14 cellular contexts compared by ENCODE assay signal in genomic region chr4:89939994-89940393, GRCh38. TPM values are rescaled to one million over a fixed set of nuclear protein-coding genes. Genes with fewer than 3 reads are reported as not detected.
DNase-seq lines count a peak whose midpoint lies in the region; ATAC-seq, FAIRE-seq and TF ChIP-seq lines count a peak whose summit lies in the region.
"Had no signal": no experiment of that assay in that cellular context is flagged by ENCODE, and none has a peak within 500 bp of the region (broad histone marks: within the 10 kb centered on the region; RNA-seq: fewer than 3 reads in every experiment).

No MANE protein-coding gene starts in this region.

- no peak overlapping the region for H3K4me3 ChIP-seq in choroid plexus epithelial cell (ENCODE audit: low read depth, low read length)
- H3K4me3 ChIP-seq in HepG2 (replicated peaks in 1 of 3; ENCODE audit: insufficient read depth in 1 of 3, low read depth in 2 of 3, low read length in 3 of 3) = no peak overlapping the region
- H3K4me3 ChIP-seq: smooth muscle cell had no signal

- TF ChIP-seq EP300 in HepG2 (IDR thresholded peaks at IDR 0.05; ENCODE audit: low read depth in 2 of 2, low read length in 2 of 2) (no peak), HepG2 (CRISPR knock-in tag; IDR thresholded peaks at IDR 0.05; ENCODE audit: borderline replicate concordance) (no peak)

- TF ChIP-seq CTCF in choroid plexus epithelial cell (conservative IDR thresholded peaks at IDR 0.05; ENCODE audit: low read depth, low read length) (no peak), HepG2 (CRISPR knock-in tag; IDR thresholded peaks at IDR 0.05) (no peak)

- DNase-seq in H4 (ENCODE audit: low spot score) (peak; percentile 11), NCI-H345 (lab: John Stamatoyannopoulos, UW) (peak; percentile 63), choroid plexus epithelial cell (ENCODE audit: low read depth) (peak; percentile 66), myocyte (ENCODE audit: low read depth) (peak; percentile 57), HuH-7.5 (ENCODE audit: low spot score) (no peak), 8988T (no peak), HepG2 (ENCODE audit: low spot score) (no peak)
- DNase-seq: activated CD4-positive, alpha-beta T cell treated with anti-CD3 and anti-CD28 coated beads, Interleukin-2, amount 50 U/mL, for 4 hours; activated naive CD4-positive, alpha-beta T cell; IMR-90; SW 1271 had no signal

- H3K27ac ChIP-seq in HepG2 (ENCODE audit: extremely low read length, insufficient read depth, low read length) = no peak overlapping the region

- in situ Hi-C loops in HepG2 (cut with HindIII; ENCODE audit: extremely low pct_ligation_motif_present, low pct_unique_long_range_greater_than_20kb) = no loop called here

- intact Hi-C loops in HepG2 (cut with micrococcal nuclease; ENCODE audit: unreplicated experiment) = no loop called here

- TF ChIP-seq POLR2A in HepG2 (IDR thresholded peaks at IDR 0.05; ENCODE audit: insufficient read depth in 1 of 2, low read depth in 2 of 2, low read length in 2 of 2) = no peak

- H3K36me3 ChIP-seq in HepG2 (replicated peaks in 1 of 2; ENCODE audit: control insufficient read depth in 1 of 2, insufficient read depth in 2 of 2, low read length in 2 of 2) = no peaks in the 10 kb centered on the region

- no peaks in the 10 kb centered on the region for H3K9me3 ChIP-seq in HepG2 (ENCODE audit: low read length)

- CTCF ChIA-PET in HepG2 (lab: Yijun Ruan, JAX; ENCODE audit: low intra/inter-chr PET ratio, low total read pairs) = no interaction called here

- no peaks in the 10 kb centered on the region; a peak in 1 of 5 replicates for H3K27me3 ChIP-seq in HepG2 (ENCODE audit: control insufficient read depth in 1 of 2, insufficient read depth in 2 of 2, low read length in 2 of 2)

- H3K4me2 ChIP-seq in HepG2 (ENCODE audit: low read depth, low read length) = no peak overlapping the region
- H3K4me2 ChIP-seq: smooth muscle cell had no signal

- no peak for FAIRE-seq in HepG2 (lab: Jason Lieb, UNC)
- FAIRE-seq: H1 had no signal

- no TSS peak for BruUV-seq in HepG2 (replicated peaks; lab: Mats Ljungman, UMichigan)

- no peak for ATAC-seq in HG03342 (IDR thresholded peaks at IDR 0.05; ENCODE audit: unreplicated experiment)
- ATAC-seq in HepG2 = no peak

- H3K4me1 ChIP-seq in HepG2 (ENCODE audit: insufficient read depth, low read length) = no peaks in the 10 kb centered on the region

- no peak for TF ChIP-seq RAD21 in HepG2 (CRISPR knock-in tag; IDR thresholded peaks at IDR 0.05)

- H4K20me1 ChIP-seq in HepG2 (ENCODE audit: insufficient read depth, low read length) = no peaks in the 10 kb centered on the region

- no peak overlapping the region for H2AFZ ChIP-seq in HepG2 (ENCODE audit: low read length)

- no peaks in the 10 kb centered on the region for H3K79me2 ChIP-seq in HepG2 (ENCODE audit: insufficient read depth, low read length)

- H3K9ac ChIP-seq in HepG2 (ENCODE audit: insufficient read depth, low read depth, low read length) = no peak overlapping the region

- POLR2A ChIA-PET in HepG2 (lab: Yijun Ruan, JAX) = no interaction called here

TF ChIP-seq in HepG2, 621 proteins besides CTCF, POLR2A, EP300 and RAD21 (continues in another document):
- TF ChIP-seq FOXK1 (CRISPR knock-in tag; IDR thresholded peaks at IDR 0.05; ENCODE audit: borderline replicate concordance, low read depth) (no peak), KDM5B (CRISPR knock-in tag; IDR thresholded peaks at IDR 0.05; ENCODE audit: borderline replicate concordance) (no peak), ZNF282 (IDR thresholded peaks at IDR 0.05; ENCODE audit: partially characterized antibody) (no peak), ZNF704 (CRISPR knock-in tag; IDR thresholded peaks at IDR 0.05; ENCODE audit: borderline replicate concordance) (no peak), NFE2L1 (CRISPR knock-in tag; IDR thresholded peaks at IDR 0.05; ENCODE audit: borderline replicate concordance) (no peak), ZFY (CRISPR knock-in tag; IDR thresholded peaks at IDR 0.05) (no peak), ZSCAN30 (CRISPR knock-in tag; IDR thresholded peaks at IDR 0.05) (no peak), NCOA1 (CRISPR knock-in tag; IDR thresholded peaks at IDR 0.05) (no peak), BRF2 (CRISPR knock-in tag; IDR thresholded peaks at IDR 0.05) (no peak), NCOR1 (IDR thresholded peaks at IDR 0.05; ENCODE audit: borderline replicate concordance, low read length) (no peak), PBX3 (CRISPR knock-in tag; IDR thresholded peaks at IDR 0.05; ENCODE audit: borderline replicate concordance) (no peak), SKIL (CRISPR knock-in tag; IDR thresholded peaks at IDR 0.05; ENCODE audit: borderline replicate concordance) (no peak)

RNA-seq across cellular contexts. Expression of gene MMRN1, which starts 45.3 kb away (rescaled TPM):
- not detected in 2 replicates for total RNA-seq in H4 (2014; rRNA removed; shearing (Covaris generic))
- total RNA-seq in myocyte = not detected in 2 replicates
- 0.04 TPM for polyA plus RNA-seq in myocyte (2012)
- not detected in 2 replicates for total RNA-seq in HepG2 (2016; rRNA removed; fragmentation: Illumina TruSeq; extraction: Trizol)
- total RNA-seq in HepG2 (2016; cell fraction: cytosol; rRNA removed; fragmentation: Illumina TruSeq; extraction: Trizol; ENCODE audit: low read depth) = not detected in 2 replicates
- total RNA-seq in HepG2 (2016; cell fraction: insoluble cytoplasmic fraction; rRNA removed; fragmentation: Illumina TruSeq; extraction: Trizol) = not detected in 2 replicates
- not detected in 2 replicates for total RNA-seq in HepG2 (2016; cell fraction: membrane; rRNA removed; fragmentation: Illumina TruSeq; extraction: Trizol)
- not detected in 2 replicates for total RNA-seq in HepG2 (2016; cell fraction: nucleus; rRNA removed; fragmentation: Illumina TruSeq; extraction: Trizol)
- polyA plus RNA-seq in HepG2 (2011; rRNA removed) = 0.07 TPM in 1 of 2 replicates, not detected in the other
- not detected in 2 replicates for polyA plus RNA-seq in HepG2 (2011; cell fraction: cytosol; rRNA removed)
- not detected in 2 replicates for polyA plus RNA-seq in HepG2 (2011; cell fraction: nucleus; rRNA removed)
- not detected in 2 replicates for polyA plus RNA-seq in HepG2 (2012)
- not detected in 2 replicates for polyA plus RNA-seq in HepG2 (2016; cell fraction: cytosol; fragmentation: Illumina TruSeq; extraction: Trizol; ENCODE audit: low read depth)
- polyA plus RNA-seq in HepG2 (2016; cell fraction: insoluble cytoplasmic fraction; fragmentation: Illumina TruSeq; extraction: Trizol; ENCODE audit: low read depth) = not detected in 2 replicates
- polyA plus RNA-seq in HepG2 (2016; cell fraction: membrane; fragmentation: Illumina TruSeq; extraction: Trizol; ENCODE audit: low read depth) = not detected in 2 replicates
- polyA plus RNA-seq in HepG2 (2016; cell fraction: nucleus; fragmentation: Illumina TruSeq; extraction: Trizol; ENCODE audit: insufficient read depth, low read depth) = not detected in 2 replicates
- polyA minus RNA-seq in HepG2 (2011; rRNA and poly(A)+ RNA removed; ENCODE audit: low replicate concordance) = not detected in 2 replicates
- not detected in 2 replicates for polyA minus RNA-seq in HepG2 (2011; cell fraction: cytosol; rRNA and poly(A)+ RNA removed)
- not detected in 2 replicates for polyA minus RNA-seq in HepG2 (2011; cell fraction: nucleus; rRNA and poly(A)+ RNA removed)
- total RNA-seq: H1, IMR-90 had no signal
- polyA plus RNA-seq: H1, IMR-90, smooth muscle cell had no signal

Comparison
In these comparisons a context has a peak if more than half of its experiments do, and no peak if none do; other contexts are left out.
1. DNase-seq: peak in H4 (single experiment), NCI-H345 (single experiment), choroid plexus epithelial cell (single experiment) and myocyte (single experiment); none in HuH-7.5 (single experiment), 8988T (single experiment) and HepG2 (single experiment).